Comparison of ENCODE assay signal across 2 cellular contexts in the genomic region with DNA sequence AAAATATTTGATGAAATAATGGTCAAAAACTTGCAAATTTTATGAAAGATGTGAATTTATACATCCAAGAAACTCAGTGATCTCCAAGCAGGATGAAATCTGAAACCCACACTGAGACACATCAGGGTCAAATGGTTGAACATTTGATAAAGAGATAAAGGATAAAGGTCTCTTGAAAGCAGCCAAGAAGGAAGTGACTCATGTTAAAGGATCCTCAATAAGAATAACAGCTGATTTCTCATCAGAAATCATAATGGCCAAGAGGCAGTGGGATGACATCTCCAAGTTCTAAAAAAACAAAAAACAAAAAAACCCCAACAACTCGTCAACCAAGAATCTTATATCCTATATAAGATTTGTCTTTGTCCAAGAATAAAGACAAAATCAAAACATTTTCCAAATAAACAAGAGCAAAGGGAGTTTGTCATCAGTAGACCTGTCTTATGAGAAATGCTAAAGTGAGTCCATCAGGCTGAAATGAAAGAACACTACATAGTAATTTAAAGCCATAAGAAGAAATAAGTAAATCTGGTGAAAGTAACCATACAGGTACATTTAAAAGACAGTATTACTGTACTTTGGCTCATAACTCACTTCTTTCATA.
A peak's percentile ranks its signal among the peaks of the same experiment; 100 is the strongest.
TF ChIP-seq lines count a peak whose summit lies in the region.

No MANE protein-coding gene starts in this region.

TF ChIP-seq in endothelial cell of umbilical vein, 7 proteins besides CTCF, POLR2A, EP300 and RAD21:
- TF ChIP-seq FOS (IDR thresholded peaks at IDR 0.05; ENCODE audit: borderline replicate concordance, insufficient read depth, low read length) (peak; percentile 70), GATA2 (IDR thresholded peaks at IDR 0.05; ENCODE audit: insufficient read depth, insufficient read length, low read depth, low read length) (peak; percentile 89), POLR2AphosphoS5 (IDR thresholded peaks at IDR 0.05; ENCODE audit: insufficient read depth, low read depth, low read length) (no peak), EZH2 (IDR thresholded peaks at IDR 0.05; ENCODE audit: borderline replicate concordance, low read depth, low read length, severe bottlenecking) (no peak), JUN (IDR thresholded peaks at IDR 0.05; ENCODE audit: borderline replicate concordance, insufficient read depth, insufficient read length, low read depth) (peak; percentile 60), MYC (IDR thresholded peaks at IDR 0.05; ENCODE audit: low read depth, low read length) (no peak)
- TF ChIP-seq, protein P1, sequence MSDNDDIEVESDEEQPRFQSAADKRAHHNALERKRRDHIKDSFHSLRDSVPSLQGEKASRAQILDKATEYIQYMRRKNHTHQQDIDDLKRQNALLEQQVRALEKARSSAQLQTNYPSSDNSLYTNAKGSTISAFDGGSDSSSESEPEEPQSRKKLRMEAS (IDR thresholded peaks at IDR 0.05; ENCODE audit: insufficient read depth, insufficient read length), result no peak

TF ChIP-seq in HEK293T, 16 proteins besides CTCF, POLR2A, EP300 and RAD21:
- TF ChIP-seq TARDBP (IDR thresholded peaks at IDR 0.05), result no peak
- no peak for TF ChIP-seq BHLHE40 (IDR thresholded peaks at IDR 0.05; ENCODE audit: borderline replicate concordance)
- no peak for TF ChIP-seq L3MBTL2 (conservative IDR thresholded peaks at IDR 0.05)
- no peak for TF ChIP-seq CTBP1 (IDR thresholded peaks at IDR 0.05; ENCODE audit: borderline replicate concordance)
- TF ChIP-seq, protein P2, sequence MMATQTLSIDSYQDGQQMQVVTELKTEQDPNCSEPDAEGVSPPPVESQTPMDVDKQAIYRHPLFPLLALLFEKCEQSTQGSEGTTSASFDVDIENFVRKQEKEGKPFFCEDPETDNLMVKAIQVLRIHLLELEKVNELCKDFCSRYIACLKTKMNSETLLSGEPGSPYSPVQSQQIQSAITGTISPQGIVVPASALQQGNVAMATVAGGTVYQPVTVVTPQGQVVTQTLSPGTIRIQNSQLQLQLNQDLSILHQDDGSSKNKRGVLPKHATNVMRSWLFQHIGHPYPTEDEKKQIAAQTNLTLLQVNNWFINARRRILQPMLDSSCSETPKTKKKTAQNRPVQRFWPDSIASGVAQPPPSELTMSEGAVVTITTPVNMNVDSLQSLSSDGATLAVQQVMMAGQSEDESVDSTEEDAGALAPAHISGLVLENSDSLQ (IDR thresholded peaks at IDR 0.05), result no peak
- no peak for TF ChIP-seq SUZ12 (IDR thresholded peaks at IDR 0.05)
- TF ChIP-seq ARNT (IDR thresholded peaks at IDR 0.05), result no peak
- no peak for TF ChIP-seq ELF4 (IDR thresholded peaks at IDR 0.05)
- no peak for TF ChIP-seq FOXA1 (IDR thresholded peaks at IDR 0.05)
- TF ChIP-seq FOXK2 (IDR thresholded peaks at IDR 0.05), result no peak
- no peak for TF ChIP-seq LEF1 (IDR thresholded peaks at IDR 0.05; ENCODE audit: borderline replicate concordance)
- TF ChIP-seq NFRKB (IDR thresholded peaks at IDR 0.05), result no peak
